20 cellular contexts compared by ENCODE assay signal in the genomic region with DNA sequence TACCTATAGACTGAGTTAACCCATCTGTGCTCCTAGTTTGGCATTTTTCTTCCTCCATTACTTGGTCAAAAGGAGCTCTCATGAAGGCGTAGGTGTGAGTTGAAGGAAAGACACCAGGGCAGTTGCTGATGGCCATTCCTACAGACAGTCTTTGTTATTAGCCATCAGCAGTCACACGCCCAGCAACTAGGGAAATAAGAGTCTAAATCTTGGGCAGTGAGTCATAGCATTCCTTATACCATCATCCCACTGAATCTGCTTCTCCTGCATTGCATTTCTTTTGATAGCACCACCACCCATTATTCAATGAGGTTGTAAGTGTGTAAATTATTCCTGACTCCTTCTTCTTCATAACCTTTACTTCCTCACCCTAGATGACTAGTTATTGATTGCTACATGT.
DNase-seq lines count a peak whose midpoint lies in the region; ATAC-seq, FAIRE-seq and TF ChIP-seq lines count a peak whose summit lies in the region.
"Had no signal": no experiment of that assay in that cellular context is flagged by ENCODE, and none has a peak within 500 bp of the region (broad histone marks: within the 10 kb centered on the region; RNA-seq: fewer than 3 reads in every experiment).

No MANE protein-coding gene starts in this region.

- H3K36me3 ChIP-seq in WERI-Rb-1: no peaks in the 10 kb centered on the region
- H3K36me3 ChIP-seq: heart right ventricle, neural progenitor cell, thyroid gland had no signal

- no peaks in the 10 kb centered on the region for H3K27me3 ChIP-seq in WERI-Rb-1 (ENCODE audit: insufficient read depth, low read depth, severe bottlenecking)
- H3K27me3 ChIP-seq: body of pancreas, heart right ventricle, neural progenitor cell, thyroid gland had no signal

- DNase-seq in A549 (ENCODE audit: low read depth in 1 of 2, low spot score in 1 of 2): peak; percentile 15 to 50
- peak; percentile 37 for DNase-seq in HK-2 (ENCODE audit: unreplicated experiment)
- DNase-seq in amniotic stem cell (lab: John Stamatoyannopoulos, UW): peak; percentile 42
- DNase-seq in islet precursor cell: peak; percentile 73
- DNase-seq in mucosa of gallbladder (ENCODE audit: low spot score): no peak
- DNase-seq in WERI-Rb-1: no peak
- no peak for DNase-seq in SIG-M5 treated with dmso at 0.1 percent for 504 hours (lab: John Stamatoyannopoulos, UW; ENCODE audit: unreplicated experiment)
- DNase-seq: activated CD4-positive, alpha-beta T cell treated with anti-CD3 and anti-CD28 coated beads, Interleukin-2, amount 50 U/mL, for 4 hours; body of pancreas; DMS79; effector memory CD4-positive, alpha-beta T cell; H7; heart right ventricle; left ventricle myocardium superior; NCI-H1417; NCI-H446 treated with DMSO at 0.1 percent for 48 hours; thyroid gland had no signal

- no peak for TF ChIP-seq RAD21 in A549 (conservative IDR thresholded peaks at IDR 0.05 in 1 of 2, IDR thresholded peaks at IDR 0.05 in 1 of 2)

- H3K4me3 ChIP-seq in A549: no peak overlapping the region
- H3K4me3 ChIP-seq in WERI-Rb-1 (ENCODE audit: low read depth, low read length): no peak overlapping the region
- H3K4me3 ChIP-seq: body of pancreas, heart right ventricle, neural progenitor cell, thyroid gland had no signal

- no peak for TF ChIP-seq EP300 in A549 (IDR thresholded peaks at IDR 0.05)

- ATAC-seq in A549: peak; percentile 77 to 88
- no peak for ATAC-seq in GM18870 (IDR thresholded peaks at IDR 0.05; ENCODE audit: unreplicated experiment)
- ATAC-seq: body of pancreas, heart right ventricle, HepG2, left ventricle myocardium superior had no signal

- 0 out of 3 replicates have a peak overlapping the region, but pooled peaks have one; percentile 7 for H3K4me2 ChIP-seq in A549
- H3K4me2 ChIP-seq: neural progenitor cell had no signal

- FAIRE-seq in A549 (lab: Jason Lieb, UNC): peak; percentile 13
- FAIRE-seq: HepG2 had no signal

- TF ChIP-seq POLR2A in A549 (IDR thresholded peaks at IDR 0.05; ENCODE audit: low read length): no peak

- CTCF ChIA-PET in A549 (lab: Yijun Ruan, JAX): no interaction called here

- H3K9me3 ChIP-seq in A549: peaks cover 7% of the 10 kb centered on the region; the same call in 1 of the 3 replicates
- no peaks in the 10 kb centered on the region for H3K9me3 ChIP-seq in WERI-Rb-1 (ENCODE audit: severe bottlenecking)
- H3K9me3 ChIP-seq: body of pancreas, thyroid gland had no signal

- H3K27ac ChIP-seq in A549: peak overlapping the region in 1 of 2 experiments; percentile 48; a peak in 1 of 6 replicates
- H3K27ac ChIP-seq in WERI-Rb-1: no peak overlapping the region
- H3K27ac ChIP-seq: body of pancreas, heart right ventricle, neural progenitor cell, thyroid gland had no signal

- WGBS in A549 (ENCODE audit: missing lambda C conversion rate): 39% methylated on average over 2 of the region's 2 CpGs

- POLR2A ChIA-PET in A549 (lab: Yijun Ruan, JAX): no interaction called here

- H3K4me1 ChIP-seq in A549: peaks cover 7% of the 10 kb centered on the region; the same call in 1 of the 3 replicates
- H3K4me1 ChIP-seq: body of pancreas, heart right ventricle, neural progenitor cell, thyroid gland had no signal

- TF ChIP-seq CTCF in A549 (IDR thresholded peaks at IDR 0.05) (no peak), WERI-Rb-1 (IDR thresholded peaks at IDR 0.05; ENCODE audit: low read depth, low read length) (no peak)

TF ChIP-seq in A549, 52 proteins besides CTCF, POLR2A, EP300 and RAD21:
- TF ChIP-seq FOSL2 (IDR thresholded peaks at IDR 0.05): no peak
- peak; percentile 41; the same call in 1 of the 2 replicates for TF ChIP-seq FOSL2 (CRISPR knock-in tag; IDR thresholded peaks at IDR 0.05)
- no peak for TF ChIP-seq SREBF2 (IDR thresholded peaks at IDR 0.05)
- TF ChIP-seq PHF8 (IDR thresholded peaks at IDR 0.05; ENCODE audit: borderline replicate concordance, low read depth): no peak

Comparison
In these comparisons a context has a peak if more than half of its experiments do, and no peak if none do; other contexts are left out.
1. DNase-seq: peak in A549 (2 of 2), HK-2 (single experiment), amniotic stem cell (single experiment) and islet precursor cell (single experiment); none in mucosa of gallbladder (single experiment), WERI-Rb-1 (single experiment) and SIG-M5 treated with dmso at 0.1 percent for 504 hours (single experiment).